8 cellular contexts compared by ENCODE assay signal in the genomic region with DNA sequence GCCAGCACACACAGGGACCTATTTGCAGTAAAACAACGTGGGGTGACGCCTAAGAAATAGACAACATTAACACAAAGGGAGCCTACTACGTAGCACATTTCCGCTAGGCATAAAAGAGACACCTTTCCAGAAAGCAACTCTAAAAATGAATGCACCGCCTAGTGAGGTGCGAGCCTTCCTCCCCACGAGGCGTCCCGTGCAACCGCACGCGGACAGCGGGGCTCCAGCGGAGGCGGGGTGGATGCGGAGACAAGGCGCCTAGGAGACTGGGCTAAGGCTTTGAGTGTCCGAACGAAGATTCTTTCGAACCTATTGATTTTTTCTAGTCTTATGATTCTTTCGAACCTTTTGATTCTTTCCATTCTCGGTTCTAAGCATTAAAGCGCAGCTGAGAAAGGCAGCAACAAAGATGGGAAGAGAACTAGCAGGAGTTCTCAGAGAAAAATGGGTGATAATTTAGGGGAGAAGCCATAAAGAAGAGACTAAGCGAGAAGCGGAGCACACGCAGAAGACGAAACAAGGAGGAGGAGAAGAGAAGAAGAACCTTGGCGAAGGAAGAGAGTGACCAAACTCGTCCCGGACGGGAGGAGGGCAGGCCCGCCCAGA.
A peak's percentile ranks its signal among the peaks of the same experiment; 100 is the strongest.
DNase-seq lines count a peak whose midpoint lies in the region; ATAC-seq lines count a peak whose summit lies in the region.

No MANE protein-coding gene starts in this region.

- peaks cover 25 to 42% (median 37%) of the 10 kb centered on the region in 10 experiments for H3K4me1 ChIP-seq in BLaER1 treated with 17β-estradiol and CSF1 and Interleukin-3, amounts not matched to agents 10 nM and 100 nM
- peaks cover 28% of the 10 kb centered on the region for H3K4me1 ChIP-seq in effector memory CD4-positive, alpha-beta T cell (ENCODE audit: control insufficient read depth, insufficient read depth, low read length, poor library complexity, severe bottlenecking)
- H3K4me1 ChIP-seq in muscle layer of colon (ENCODE audit: insufficient read depth, low read length), result peaks cover 19% of the 10 kb centered on the region
- peaks cover 23% of the 10 kb centered on the region for H3K4me1 ChIP-seq in stomach smooth muscle (ENCODE audit: control insufficient read depth, insufficient read depth, low read length)

- H3K27me3 ChIP-seq in BLaER1 treated with 17β-estradiol and CSF1 and Interleukin-3, amounts not matched to agents 10 nM and 100 nM, result peaks cover 15 to 46% (median 28%) of the 10 kb centered on the region in 11 experiments
- no peaks in the 10 kb centered on the region for H3K27me3 ChIP-seq in effector memory CD4-positive, alpha-beta T cell (replicated peaks; ENCODE audit: control insufficient read depth, insufficient read depth, low read length, poor library complexity, severe bottlenecking)
- H3K27me3 ChIP-seq in muscle layer of colon (ENCODE audit: control insufficient read depth in 1 of 2, insufficient read depth in 2 of 2, low read length in 2 of 2), result no peaks in the 10 kb centered on the region
- H3K27me3 ChIP-seq in stomach smooth muscle (ENCODE audit: control insufficient read depth in 1 of 2, insufficient read depth in 2 of 2, low read length in 2 of 2), result peaks cover 0 to 4% of the 10 kb centered on the region in 2 donors

- H3K27ac ChIP-seq in BLaER1 treated with 17β-estradiol and CSF1 and Interleukin-3, amounts not matched to agents 10 nM and 100 nM, result peak overlapping the region in 3 of 11 experiments; percentile 30 to 77 (median 72); a peak in 3 of 22 replicates
- H3K27ac ChIP-seq in effector memory CD4-positive, alpha-beta T cell (ENCODE audit: insufficient read depth, low read length, poor library complexity, severe bottlenecking), result peak overlapping the region; percentile 80
- peak overlapping the region; percentile 94 for H3K27ac ChIP-seq in muscle layer of colon (ENCODE audit: low read depth, low read length)
- peak overlapping the region; percentile 78 for H3K27ac ChIP-seq in stomach smooth muscle (ENCODE audit: low read length)

- peak; percentile 46 to 56 for DNase-seq in activated CD4-positive, alpha-beta T cell treated with anti-CD3 and anti-CD28 coated beads, Interleukin-2, amount 50 U/mL, for 4 hours
- peak; percentile 41 to 46 (median 43) for DNase-seq in effector memory CD4-positive, alpha-beta T cell
- no peak for DNase-seq in NCI-H1694 (lab: John Stamatoyannopoulos, UW)

- peak; percentile 1 for ATAC-seq in HG02798 (IDR thresholded peaks at IDR 0.05; ENCODE audit: poor library complexity, unreplicated experiment)
- ATAC-seq in HG02981 (IDR thresholded peaks at IDR 0.05; ENCODE audit: unreplicated experiment), result no peak

- H3K4me2 ChIP-seq in BLaER1 treated with 17β-estradiol and CSF1 and Interleukin-3, amounts not matched to agents 10 nM and 100 nM, result peak overlapping the region; percentile 82 to 98 (median 94)

- H3K4me3 ChIP-seq in BLaER1 treated with 17β-estradiol and CSF1 and Interleukin-3, amounts not matched to agents 10 nM and 100 nM, result peak overlapping the region; percentile 78 to 95 (median 86)
- peak overlapping the region; percentile 90 for H3K4me3 ChIP-seq in effector memory CD4-positive, alpha-beta T cell (ENCODE audit: insufficient read depth, low read depth, low read length, poor library complexity, severe bottlenecking)
- H3K4me3 ChIP-seq in muscle layer of colon (ENCODE audit: low read depth in 1 of 2, low read length in 2 of 2) (peak overlapping the region; percentile 75 to 85), stomach smooth muscle (ENCODE audit: low read length in 2 of 2) (peak overlapping the region; percentile 78 to 84)

- H3K9ac ChIP-seq in BLaER1 treated with 17β-estradiol and CSF1 and Interleukin-3, amounts not matched to agents 10 nM and 100 nM, result peak overlapping the region; percentile 52 to 88 (median 82); a peak in 20 of 22 replicates
- H3K9ac ChIP-seq in muscle layer of colon (ENCODE audit: low read length) (peak overlapping the region; percentile 52), stomach smooth muscle (ENCODE audit: low read length in 2 of 2) (peak overlapping the region; percentile 76 to 83)

- peaks cover 12 to 39% (median 23%) of the 10 kb centered on the region in 11 experiments; a peak in 20 of 22 replicates for H4K20me1 ChIP-seq in BLaER1 treated with 17β-estradiol and CSF1 and Interleukin-3, amounts not matched to agents 10 nM and 100 nM

- no peaks in the 10 kb centered on the region for H3K36me3 ChIP-seq in BLaER1 treated with 17β-estradiol and CSF1 and Interleukin-3, amounts not matched to agents 10 nM and 100 nM
- no peaks in the 10 kb centered on the region for H3K36me3 ChIP-seq in effector memory CD4-positive, alpha-beta T cell (ENCODE audit: control insufficient read depth, insufficient read depth, low read length)
- no peaks in the 10 kb centered on the region for H3K36me3 ChIP-seq in muscle layer of colon (ENCODE audit: insufficient read depth, low read length)
- no peaks in the 10 kb centered on the region for H3K36me3 ChIP-seq in stomach smooth muscle (ENCODE audit: control insufficient read depth in 2 of 2, insufficient read depth in 2 of 2, low read length in 2 of 2)

- H3K9me3 ChIP-seq in BLaER1 treated with 17β-estradiol and CSF1 and Interleukin-3, amounts not matched to agents 10 nM and 100 nM (replicated peaks in 1 of 11), result no peaks in the 10 kb centered on the region
- H3K9me3 ChIP-seq in effector memory CD4-positive, alpha-beta T cell (ENCODE audit: control insufficient read depth, low read length), result no peaks in the 10 kb centered on the region
- H3K9me3 ChIP-seq in muscle layer of colon (ENCODE audit: low read length), result no peaks in the 10 kb centered on the region
- H3K9me3 ChIP-seq in stomach smooth muscle (ENCODE audit: control insufficient read depth in 2 of 2, low read length in 2 of 2), result no peaks in the 10 kb centered on the region
